1 cellular context compared by ENCODE assay signal in the genomic region with DNA sequence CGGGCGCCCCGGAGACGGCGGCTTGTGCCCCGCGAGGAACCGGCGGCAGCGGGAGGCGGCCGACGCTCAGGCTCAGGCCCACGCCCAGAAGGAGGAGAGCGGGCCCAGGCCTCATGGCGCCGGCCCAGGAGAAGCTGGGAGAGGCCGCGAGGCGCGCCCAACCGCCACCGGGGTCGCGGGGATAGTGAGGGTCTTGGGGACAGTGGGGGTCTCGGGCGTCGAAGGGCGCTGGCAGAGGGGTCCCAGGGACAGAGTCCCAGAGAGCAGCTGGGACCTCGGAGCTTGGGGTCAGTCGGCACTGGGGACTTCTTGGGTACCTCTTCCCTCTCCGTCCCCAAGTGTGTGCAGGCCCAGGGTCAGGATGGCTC.
TF ChIP-seq lines count a peak whose summit lies in the region.

A gene with protein sequence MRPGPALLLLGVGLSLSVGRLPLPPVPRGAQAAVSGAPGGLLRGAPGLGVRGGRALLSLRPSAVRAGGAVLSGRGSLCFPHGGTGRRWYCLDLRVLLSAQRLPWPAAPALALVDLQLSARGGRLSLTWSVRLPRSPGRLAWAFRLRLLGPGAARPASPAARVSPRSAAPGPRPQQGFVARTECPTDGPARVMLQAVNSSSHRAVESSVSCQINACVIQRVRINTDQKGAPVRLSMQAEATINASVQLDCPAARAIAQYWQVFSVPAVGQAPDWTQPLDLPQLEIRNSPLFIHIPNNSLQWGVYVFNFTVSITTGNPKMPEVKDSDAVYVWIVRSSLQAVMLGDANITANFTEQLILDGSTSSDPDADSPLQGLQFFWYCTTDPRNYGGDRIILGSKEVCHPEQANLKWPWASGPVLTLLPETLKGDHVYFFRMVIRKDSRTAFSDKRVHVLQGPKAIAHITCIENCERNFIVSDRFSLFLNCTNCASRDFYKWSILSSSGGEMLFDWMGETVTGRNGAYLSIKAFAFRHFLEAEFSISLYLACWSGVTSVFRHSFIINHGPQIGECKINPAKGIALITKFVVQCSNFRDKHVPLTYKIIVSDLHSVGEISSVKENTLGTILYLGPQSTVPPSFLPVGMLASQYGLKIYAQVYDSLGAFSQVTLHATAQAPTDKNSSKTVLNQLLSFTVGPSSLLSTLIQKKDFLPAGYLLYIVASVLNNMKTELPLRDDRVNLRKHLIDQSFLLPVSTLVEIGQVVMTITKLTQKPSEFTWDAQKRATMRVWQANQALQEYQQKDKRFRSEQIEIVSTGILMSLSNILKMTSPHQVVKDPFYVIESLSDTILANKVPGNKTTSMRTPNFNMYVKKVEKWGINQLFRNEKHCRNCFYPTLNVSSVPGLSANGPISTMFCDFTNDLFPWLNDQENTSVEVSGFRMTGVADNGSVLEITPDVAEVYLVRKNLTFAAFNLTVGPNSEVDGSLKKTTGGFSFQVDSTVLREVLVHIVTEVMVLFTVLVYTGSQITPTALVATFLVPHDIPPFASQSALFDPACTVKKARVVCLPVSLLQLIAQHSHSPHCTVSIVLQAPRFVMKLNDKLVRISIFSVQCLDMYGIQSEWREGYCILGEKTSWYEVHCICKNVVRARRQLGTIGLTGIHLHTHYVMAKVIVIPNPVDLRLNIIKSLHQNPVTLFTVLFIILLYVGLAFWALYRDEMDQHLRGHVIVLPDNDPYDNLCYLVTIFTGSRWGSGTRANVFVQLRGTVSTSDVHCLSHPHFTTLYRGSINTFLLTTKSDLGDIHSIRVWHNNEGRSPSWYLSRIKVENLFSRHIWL (N-terminal part only) (minus strand): TSS at position 136 of the 368 bp plus-strand sequence. CDS start 21 bp downstream, at position 115.

TF ChIP-seq in endothelial cell of umbilical vein, 7 proteins besides CTCF, POLR2A, EP300 and RAD21 (continued from another document):
- TF ChIP-seq, protein P1, sequence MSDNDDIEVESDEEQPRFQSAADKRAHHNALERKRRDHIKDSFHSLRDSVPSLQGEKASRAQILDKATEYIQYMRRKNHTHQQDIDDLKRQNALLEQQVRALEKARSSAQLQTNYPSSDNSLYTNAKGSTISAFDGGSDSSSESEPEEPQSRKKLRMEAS (IDR thresholded peaks at IDR 0.05; ENCODE audit: insufficient read depth, insufficient read length) = no peak
- TF ChIP-seq GATA2 (IDR thresholded peaks at IDR 0.05; ENCODE audit: insufficient read depth, insufficient read length, low read depth, low read length) (no peak), EZH2 (IDR thresholded peaks at IDR 0.05; ENCODE audit: borderline replicate concordance, low read depth, low read length, severe bottlenecking) (no peak), FOS (IDR thresholded peaks at IDR 0.05; ENCODE audit: borderline replicate concordance, insufficient read depth, low read length) (no peak), POLR2AphosphoS5 (IDR thresholded peaks at IDR 0.05; ENCODE audit: insufficient read depth, low read depth, low read length) (no peak), MYC (IDR thresholded peaks at IDR 0.05; ENCODE audit: low read depth, low read length) (no peak)
